26 cellular contexts compared by ENCODE assay signal in genomic region chr2:88179228-88179679, GRCh38. TPM values are rescaled to one million over a fixed set of nuclear protein-coding genes. Genes with fewer than 3 reads are reported as not detected.
"Had no signal": no experiment of that assay in that cellular context is flagged by ENCODE, and none has a peak within 500 bp of the region (broad histone marks: within the 10 kb centered on the region; RNA-seq: fewer than 3 reads in every experiment).

No MANE protein-coding gene starts in this region.

- H3K9ac ChIP-seq: parathyroid adenoma had no signal

- H3K4me3 ChIP-seq: smooth muscle cell, testis, vagina had no signal

- H3K4me1 ChIP-seq: parathyroid adenoma had no signal

- ATAC-seq: activated CD4-positive, CD25-positive, alpha-beta regulatory T cell treated with anti-CD3 and anti-CD28 coated beads, Interleukin-2, amount 50 U/mL, for 24 hours; activated CD8-positive, alpha-beta T cell treated with anti-CD3 and anti-CD28 coated beads, Interleukin-2, amount 10 ng/mL, durations not matched to agents 7 days and 5 days; activated naive CD4-positive, alpha-beta T cell treated with anti-CD3 and anti-CD28 coated beads, Interleukin-2, amount 50 U/mL, for 72 hours; activated T-helper 17 cell treated with anti-CD3 and anti-CD28 coated beads, Interleukin-2, amount 50 U/mL, for 72 hours; foreskin keratinocyte; naive thymus-derived CD8-positive, alpha-beta T cell; sciatic nerve; stimulated activated naive B cell treated with anti-CD40 and anti-IgM and Interleukin-4, amounts not matched to agents 10 μg/mL and 1 μg/mL and 100 μg/mL, for 72 hours had no signal

- H3K4me2 ChIP-seq: smooth muscle cell had no signal

- H3K9me3 ChIP-seq: testis, vagina had no signal

- H3K27me3 ChIP-seq: foreskin keratinocyte, testis, vagina had no signal

- H3K27ac ChIP-seq: foreskin keratinocyte, parathyroid adenoma, vagina, VCaP had no signal

- H2AFZ ChIP-seq: parathyroid adenoma had no signal

- H3K79me2 ChIP-seq: parathyroid adenoma had no signal

- DNase-seq: activated CD4-positive, alpha-beta T cell treated with anti-CD3 and anti-CD28 coated beads, Interleukin-2, amount 10 ng/mL, durations not matched to agents 7 days and 5 days; activated CD8-positive, alpha-beta T cell treated with anti-CD3 and anti-CD28 coated beads, Interleukin-2, amount 10 ng/mL, durations not matched to agents 7 days and 5 days; activated T-cell treated with anti-CD3 and anti-CD28 coated beads, Interleukin-2, amount 50 U/mL, for 1 hour; aorta; central memory CD4-positive, alpha-beta T cell; dermis blood vessel endothelial cell; effector CD8-positive, alpha-beta T cell; foreskin keratinocyte; immature natural killer cell; mesenchymal stem cell; naive thymus-derived CD8-positive, alpha-beta T cell; stimulated activated CD4-positive, alpha-beta T cell treated with anti-CD3 and anti-CD28 coated beads, Interleukin-15, amount 100 ng/mL, for 24 hours; stimulated activated CD8-positive, alpha-beta memory T cell treated with anti-CD3 and anti-CD28 coated beads, Interleukin-4, amount 100 ng/mL, for 48 hours; stimulated activated naive B cell treated with anti-CD40 and anti-IgM and Interleukin-4, amounts not matched to agents 10 μg/mL and 1 μg/mL and 100 μg/mL, for 72 hours; testis had no signal

RNA-seq across cellular contexts. Expression of gene THNSL2, which starts 9.1 kb away (rescaled TPM):
- total RNA-seq: activated CD8-positive, alpha-beta T cell treated with anti-CD3 and anti-CD28 coated beads, Interleukin-2, amount 10 ng/mL, durations not matched to agents 7 days and 5 days had no signal

RNA-seq across cellular contexts. Expression of gene FABP1, which starts 51.4 kb away (rescaled TPM):
- total RNA-seq: activated CD4-positive, alpha-beta T cell treated with anti-CD3 and anti-CD28 coated beads, Interleukin-2, amount 10 ng/mL, durations not matched to agents 7 days and 5 days; activated CD8-positive, alpha-beta T cell treated with anti-CD3 and anti-CD28 coated beads, Interleukin-2, amount 10 ng/mL, durations not matched to agents 7 days and 5 days; activated naive CD4-positive, alpha-beta T cell treated with anti-CD3 and anti-CD28 coated beads, Interleukin-2, amount 50 U/mL, for 72 hours; activated T-helper 17 cell treated with anti-CD3 and anti-CD28 coated beads, Interleukin-2, amount 50 U/mL, for 72 hours; aorta; dermis blood vessel endothelial cell; foreskin keratinocyte; kidney epithelial cell; lower leg skin; naive thymus-derived CD8-positive, alpha-beta T cell; pulmonary artery endothelial cell; sciatic nerve; smooth muscle cell; vagina had no signal
- polyA plus RNA-seq: foreskin keratinocyte; immature natural killer cell; naive thymus-derived CD8-positive, alpha-beta T cell had no signal
